Comparison of ENCODE assay signal across 1 cellular context in the genomic region with DNA sequence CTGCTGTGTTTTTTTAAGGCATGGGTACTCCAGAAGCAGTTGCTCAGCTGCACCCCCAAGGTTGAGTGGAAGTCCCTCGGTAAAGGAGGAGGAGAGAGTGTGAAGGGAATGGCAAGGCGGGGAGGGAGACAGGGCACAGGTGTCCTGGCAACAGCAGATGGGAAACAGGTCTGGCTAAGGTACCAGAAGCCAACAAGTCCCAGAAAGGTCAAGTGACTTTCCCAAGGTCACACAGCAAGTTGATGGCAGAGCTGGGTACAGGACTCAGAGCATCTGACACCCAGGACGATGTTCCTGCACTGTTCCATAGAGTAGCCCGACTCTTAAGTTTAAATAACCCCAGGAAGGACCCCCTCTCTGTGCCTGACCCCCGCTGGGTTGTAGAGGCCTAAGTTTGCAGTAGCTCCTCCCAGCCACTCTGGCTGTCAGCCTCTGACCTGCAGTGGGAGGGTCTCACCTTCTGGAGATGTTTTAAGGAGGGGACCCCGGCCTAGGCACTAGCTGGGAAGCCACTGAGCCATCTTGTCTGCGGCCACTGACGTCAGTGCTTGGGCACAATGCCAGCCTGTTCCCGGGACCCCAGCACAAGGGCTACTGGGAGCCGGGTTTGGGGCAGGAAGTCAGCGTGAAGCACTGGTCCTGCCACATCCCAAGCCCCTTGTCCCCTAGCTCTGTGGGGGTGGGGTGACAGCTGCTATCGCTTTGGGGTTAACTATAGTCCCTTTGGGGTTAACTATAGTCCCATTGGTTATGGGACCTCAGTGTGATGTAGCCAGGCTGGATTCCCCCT.
TF ChIP-seq lines count a peak whose summit lies in the region.

No MANE protein-coding gene starts in this region.

TF ChIP-seq in GM12878, 131 proteins besides CTCF, POLR2A, EP300 and RAD21 (continued from another document):
- TF ChIP-seq, protein P1, sequence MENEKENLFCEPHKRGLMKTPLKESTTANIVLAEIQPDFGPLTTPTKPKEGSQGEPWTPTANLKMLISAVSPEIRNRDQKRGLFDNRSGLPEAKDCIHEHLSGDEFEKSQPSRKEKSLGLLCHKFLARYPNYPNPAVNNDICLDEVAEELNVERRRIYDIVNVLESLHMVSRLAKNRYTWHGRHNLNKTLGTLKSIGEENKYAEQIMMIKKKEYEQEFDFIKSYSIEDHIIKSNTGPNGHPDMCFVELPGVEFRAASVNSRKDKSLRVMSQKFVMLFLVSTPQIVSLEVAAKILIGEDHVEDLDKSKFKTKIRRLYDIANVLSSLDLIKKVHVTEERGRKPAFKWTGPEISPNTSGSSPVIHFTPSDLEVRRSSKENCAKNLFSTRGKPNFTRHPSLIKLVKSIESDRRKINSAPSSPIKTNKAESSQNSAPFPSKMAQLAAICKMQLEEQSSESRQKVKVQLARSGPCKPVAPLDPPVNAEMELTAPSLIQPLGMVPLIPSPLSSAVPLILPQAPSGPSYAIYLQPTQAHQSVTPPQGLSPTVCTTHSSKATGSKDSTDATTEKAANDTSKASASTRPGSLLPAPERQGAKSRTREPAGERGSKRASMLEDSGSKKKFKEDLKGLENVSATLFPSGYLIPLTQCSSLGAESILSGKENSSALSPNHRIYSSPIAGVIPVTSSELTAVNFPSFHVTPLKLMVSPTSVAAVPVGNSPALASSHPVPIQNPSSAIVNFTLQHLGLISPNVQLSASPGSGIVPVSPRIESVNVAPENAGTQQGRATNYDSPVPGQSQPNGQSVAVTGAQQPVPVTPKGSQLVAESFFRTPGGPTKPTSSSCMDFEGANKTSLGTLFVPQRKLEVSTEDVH (IDR thresholded peaks at IDR 0.05; ENCODE audit: low read depth, partially characterized antibody), result no peak
- TF ChIP-seq SREBF2 (IDR thresholded peaks at IDR 0.05; ENCODE audit: low read length) (no peak), JUNB (IDR thresholded peaks at IDR 0.05) (no peak), DPF2 (IDR thresholded peaks at IDR 0.05) (no peak), IRF4 (IDR thresholded peaks at IDR 0.05; ENCODE audit: low read depth, low read length) (no peak), WRNIP1 (IDR thresholded peaks at IDR 0.05; ENCODE audit: borderline replicate concordance, low read depth, low read length) (no peak), SMAD1 (IDR thresholded peaks at IDR 0.05; ENCODE audit: low read depth, partially characterized antibody) (no peak)
- TF ChIP-seq, protein P2, sequence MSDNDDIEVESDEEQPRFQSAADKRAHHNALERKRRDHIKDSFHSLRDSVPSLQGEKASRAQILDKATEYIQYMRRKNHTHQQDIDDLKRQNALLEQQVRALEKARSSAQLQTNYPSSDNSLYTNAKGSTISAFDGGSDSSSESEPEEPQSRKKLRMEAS (IDR thresholded peaks at IDR 0.05; ENCODE audit: low read depth, low read length), result no peak
